In the genomic region with DNA sequence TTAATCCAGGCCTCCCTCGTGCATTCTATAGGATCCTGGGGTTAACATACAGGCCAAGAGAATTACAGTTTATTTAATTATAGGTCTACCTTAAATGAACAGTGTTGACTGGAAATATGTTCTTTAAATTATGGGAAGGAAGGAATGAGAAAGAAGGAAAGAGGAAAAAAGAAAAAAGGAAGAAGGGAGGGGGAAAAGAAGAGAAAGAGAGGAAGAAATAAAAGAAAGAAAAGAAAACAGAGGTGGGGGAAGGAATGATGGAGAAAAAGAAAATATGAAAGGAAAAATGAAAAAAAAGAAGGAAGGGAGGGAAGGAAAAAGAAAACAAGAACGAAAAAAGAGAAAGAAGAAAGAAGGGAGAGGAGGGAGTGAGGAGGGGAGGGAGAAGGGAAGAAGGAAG, we compare ENCODE assay signal across 17 cellular contexts. TPM values are rescaled to one million over a fixed set of nuclear protein-coding genes. Genes with fewer than 3 reads are reported as not detected.
"Had no signal": no experiment of that assay in that cellular context is flagged by ENCODE, and none has a peak within 500 bp of the region (broad histone marks: within the 10 kb centered on the region; RNA-seq: fewer than 3 reads in every experiment).

No MANE protein-coding gene starts in this region.

- H3K9me3 Mint-ChIP-seq: natural killer cell; neural crest cell; stimulated activated naive B cell treated with anti-CD40 and anti-IgM and Interleukin-4, amounts not matched to agents 10 μg/mL and 1 μg/mL and 100 μg/mL, for 72 hours; stimulated activated naive CD8-positive, alpha-beta T cell treated with anti-CD3 and anti-CD28 coated beads, Interleukin-15, Interleukin-2, amounts not matched to agents 100 ng/mL and 50 ng/mL, for 24 hours had no signal

- H3K27me3 Mint-ChIP-seq: stimulated activated naive CD8-positive, alpha-beta T cell treated with anti-CD3 and anti-CD28 coated beads, Interleukin-15, Interleukin-2, amounts not matched to agents 100 ng/mL and 50 ng/mL, for 24 hours had no signal

- H3K4me1 Mint-ChIP-seq: natural killer cell; stimulated activated naive B cell treated with anti-CD40 and anti-IgM and Interleukin-4, amounts not matched to agents 10 μg/mL and 1 μg/mL and 100 μg/mL, for 72 hours had no signal

- H3K4me3 ChIP-seq: lower lobe of right lung, ovary, psoas muscle, sigmoid colon, thoracic aorta, transverse colon, vagina had no signal

- ATAC-seq: left ventricle myocardium superior; lower lobe of right lung; natural killer cell; psoas muscle; right cardiac atrium; stimulated activated naive B cell treated with anti-CD40 and anti-IgM and Interleukin-4, amounts not matched to agents 10 μg/mL and 1 μg/mL and 100 μg/mL, for 72 hours had no signal

- H3K9me3 ChIP-seq: lower lobe of right lung, ovary, psoas muscle, sigmoid colon, thoracic aorta, transverse colon, vagina had no signal

- H3K4me1 ChIP-seq: lower lobe of right lung, psoas muscle had no signal

- H3K27me3 ChIP-seq: ovary, sigmoid colon, transverse colon, vagina had no signal

- H3K27ac ChIP-seq: lower lobe of right lung, psoas muscle, sigmoid colon, thoracic aorta, transverse colon, vagina had no signal

- H3K4me3 Mint-ChIP-seq: natural killer cell; neural crest cell; stimulated activated naive B cell treated with anti-CD40 and anti-IgM and Interleukin-4, amounts not matched to agents 10 μg/mL and 1 μg/mL and 100 μg/mL, for 72 hours; stimulated activated naive CD8-positive, alpha-beta T cell treated with anti-CD3 and anti-CD28 coated beads, Interleukin-15, Interleukin-2, amounts not matched to agents 100 ng/mL and 50 ng/mL, for 24 hours had no signal

- H3K36me3 Mint-ChIP-seq: natural killer cell; stimulated activated naive B cell treated with anti-CD40 and anti-IgM and Interleukin-4, amounts not matched to agents 10 μg/mL and 1 μg/mL and 100 μg/mL, for 72 hours had no signal

- H3K27ac Mint-ChIP-seq: natural killer cell; stimulated activated naive B cell treated with anti-CD40 and anti-IgM and Interleukin-4, amounts not matched to agents 10 μg/mL and 1 μg/mL and 100 μg/mL, for 72 hours; stimulated activated naive CD8-positive, alpha-beta T cell treated with anti-CD3 and anti-CD28 coated beads, Interleukin-15, Interleukin-2, amounts not matched to agents 100 ng/mL and 50 ng/mL, for 24 hours had no signal

- DNase-seq: cortex of kidney; hypothalamus; left ventricle myocardium superior; lower lobe of right lung; natural killer cell; psoas muscle; sigmoid colon; stimulated activated CD4-positive, alpha-beta T cell treated with anti-CD3 and anti-CD28 coated beads, Interleukin-2, amount 100 ng/mL, for 24 hours; stimulated activated CD4-positive, alpha-beta T cell treated with anti-CD3 and anti-CD28 coated beads, Interleukin-4, amount 100 ng/mL, for 4 hours; stimulated activated naive B cell treated with anti-CD40 and anti-IgM and Interleukin-4, amounts not matched to agents 10 μg/mL and 1 μg/mL and 100 μg/mL, for 72 hours; transverse colon had no signal

- H3K36me3 ChIP-seq: lower lobe of right lung, ovary, sigmoid colon, thoracic aorta, transverse colon, vagina had no signal

RNA-seq across cellular contexts. Expression of a gene that starts 38.5 kb away (rescaled TPM):
- total RNA-seq: natural killer cell had no signal
